11 cellular contexts compared by ENCODE assay signal in the genomic region with DNA sequence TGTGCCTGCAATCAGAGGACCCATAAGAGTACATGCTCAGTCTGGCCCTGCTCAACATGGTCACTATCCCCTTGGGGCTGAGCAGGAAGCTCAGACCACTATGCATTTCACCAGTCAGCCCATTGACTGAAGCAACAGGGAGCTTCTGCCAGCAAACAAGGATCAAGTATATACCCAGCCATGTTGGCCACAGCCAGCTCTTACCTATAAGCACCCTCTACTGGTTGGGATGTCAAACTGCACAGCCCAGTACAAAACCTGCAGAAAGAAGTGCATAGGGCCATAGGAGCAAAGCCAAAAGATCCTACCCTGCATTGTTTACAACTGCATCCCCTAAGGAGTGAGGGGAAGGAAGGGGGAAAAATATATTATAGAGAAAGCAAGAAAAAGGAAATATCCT.
A peak's percentile ranks its signal among the peaks of the same experiment; 100 is the strongest.
DNase-seq lines count a peak whose midpoint lies in the region; TF ChIP-seq lines count a peak whose summit lies in the region.
"Had no signal": no experiment of that assay in that cellular context is flagged by ENCODE, and none has a peak within 500 bp of the region (broad histone marks: within the 10 kb centered on the region; RNA-seq: fewer than 3 reads in every experiment).

No MANE protein-coding gene starts in this region.

- H3K4me1 ChIP-seq in parathyroid adenoma = no peaks in the 10 kb centered on the region
- H3K4me1 ChIP-seq: BLaER1 treated with 17β-estradiol and CSF1 and Interleukin-3, amounts not matched to agents 10 nM and 100 nM had no signal

- no peaks in the 10 kb centered on the region for H3K27me3 ChIP-seq in parathyroid adenoma (ENCODE audit: control insufficient read depth, insufficient read depth, low read length)
- H3K27me3 ChIP-seq: BLaER1 treated with 17β-estradiol and CSF1 and Interleukin-3, amounts not matched to agents 10 nM and 100 nM; neutrophil had no signal

- CTCF ChIA-PET in GM10248 (lab: Yijun Ruan, JAX) = interaction anchor here (0.9 kb wide), 1 partner anchor 17 kb away, joined by 3 read pairs; no protein-coding TSS in a partner anchor

- H3K4me2 ChIP-seq in parathyroid adenoma (ENCODE audit: low read length) = no peak overlapping the region
- H3K4me2 ChIP-seq: BLaER1 treated with 17β-estradiol and CSF1 and Interleukin-3, amounts not matched to agents 10 nM and 100 nM had no signal

- intact Hi-C loops in head of caudate nucleus (cut with DNase I) = no loop called here

- TF ChIP-seq CTCF in LNCAP (IDR thresholded peaks at IDR 0.05) (peak; percentile 30; the same call in 1 of the 2 replicates), parathyroid adenoma (IDR thresholded peaks at IDR 0.05) (peak; percentile 14), GM10248 (IDR thresholded peaks at IDR 0.05; ENCODE audit: control extremely low read depth, extremely low read depth, low read depth, missing control alignments) (no peak)

- H3K79me2 ChIP-seq in parathyroid adenoma = no peaks in the 10 kb centered on the region

- H3K9ac ChIP-seq in parathyroid adenoma = no peak overlapping the region
- H3K9ac ChIP-seq: BLaER1 treated with 17β-estradiol and CSF1 and Interleukin-3, amounts not matched to agents 10 nM and 100 nM had no signal

- POLR2A ChIA-PET in GM10248 (lab: Yijun Ruan, JAX) = no interaction called here

- DNase-seq in NCI-H82 (lab: John Stamatoyannopoulos, UW) = peak; percentile 32
- DNase-seq in NCI-H82 treated with DMSO at 0.1 percent for 48 hours (lab: John Stamatoyannopoulos, UW; ENCODE audit: unreplicated experiment) = no peak
- peak; percentile 22 for DNase-seq in dermis blood vessel endothelial cell
- no peak for DNase-seq in AG08395 (ENCODE audit: low spot score)
- DNase-seq in head of caudate nucleus = no peak
- DNase-seq in GM10248 (ENCODE audit: extremely low spot score) = no peak
- DNase-seq: activated naive CD4-positive, alpha-beta T cell treated with anti-CD3 and anti-CD28 coated beads, Interleukin-2, amount 10 ng/mL, durations not matched to agents 7 days and 5 days had no signal

- no peaks in the 10 kb centered on the region for H3K36me3 ChIP-seq in parathyroid adenoma (ENCODE audit: control insufficient read depth, insufficient read depth, low read length)
- H3K36me3 ChIP-seq: BLaER1 treated with 17β-estradiol and CSF1 and Interleukin-3, amounts not matched to agents 10 nM and 100 nM; neutrophil had no signal

- no peak overlapping the region for H3K4me3 ChIP-seq in parathyroid adenoma (ENCODE audit: low read depth, low read length)
- H3K4me3 ChIP-seq: BLaER1 treated with 17β-estradiol and CSF1 and Interleukin-3, amounts not matched to agents 10 nM and 100 nM had no signal

- no peak overlapping the region for H2AFZ ChIP-seq in parathyroid adenoma

- H3K27ac ChIP-seq in parathyroid adenoma = no peak overlapping the region
- H3K27ac ChIP-seq: BLaER1 treated with 17β-estradiol and CSF1 and Interleukin-3, amounts not matched to agents 10 nM and 100 nM; neutrophil had no signal

- no peaks in the 10 kb centered on the region for H3K9me3 ChIP-seq in parathyroid adenoma (ENCODE audit: control insufficient read depth, low read length)
- H3K9me3 ChIP-seq: neutrophil had no signal

Comparison
In these comparisons a context has a peak if more than half of its experiments do, and no peak if none do; other contexts are left out.
1. DNase-seq: peak in NCI-H82 (single experiment) and dermis blood vessel endothelial cell (single experiment); none in NCI-H82 treated with DMSO at 0.1 percent for 48 hours (single experiment), AG08395 (single experiment), head of caudate nucleus (0 of 42) and GM10248 (single experiment).